ENCODE assay signal across 8 cellular contexts in genomic region chr1:109112056-109112651, GRCh38. TPM values are rescaled to one million over a fixed set of nuclear protein-coding genes. Genes with fewer than 3 reads are reported as not detected.
DNase-seq lines count a peak whose midpoint lies in the region; ATAC-seq and TF ChIP-seq lines count a peak whose summit lies in the region.

No MANE protein-coding gene starts in this region.

- no peaks in the 10 kb centered on the region for H3K4me1 ChIP-seq in foreskin keratinocyte

- DNase-seq in activated CD4-positive, alpha-beta T cell treated with anti-CD3 and anti-CD28 coated beads for 36 hours, result no peak
- no peak for DNase-seq in activated CD4-positive, alpha-beta T cell treated with anti-CD3 and anti-CD28 coated beads for 4 hours
- DNase-seq in SW480 (ENCODE audit: low spot score) (peak; percentile 67), foreskin keratinocyte (peak in 1 of 2 donors; percentile 48), putamen (ENCODE audit: low spot score) (peak; percentile 61), HK-2 (ENCODE audit: unreplicated experiment) (no peak), retina (no peak)

- H3K27ac Mint-ChIP-seq in activated CD4-positive, alpha-beta T cell treated with anti-CD3 and anti-CD28 coated beads for 36 hours, result no peak overlapping the region

- CTCF ChIA-PET in activated CD4-positive, alpha-beta T cell treated with anti-CD3 and anti-CD28 coated beads for 36 hours (lab: Charles Lee), result interaction anchor here (0.6 to 7.1 kb wide), 23 partner anchors 11 to 288 kb away, joined by 3 to 73 read pairs (median 5); partner anchors contain the start of genes CLCC1, SARS1 and TAF13

- intact Hi-C loops in activated CD4-positive, alpha-beta T cell treated with anti-CD3 and anti-CD28 coated beads for 36 hours (cut with DNase I, micrococcal nuclease), result loop anchor here (1.0 to 5.0 kb wide), 11 partner anchors 12 to 420 kb away; partner anchors contain the start of genes CLCC1 (in 1 of the 2), GPSM2 (in 1 of the 2), PRPF38B (in 1 of the 2) and PSMA5 (in 1 of the 2)

- no peaks in the 10 kb centered on the region for H3K36me3 Mint-ChIP-seq in activated CD4-positive, alpha-beta T cell treated with anti-CD3 and anti-CD28 coated beads for 36 hours (ENCODE audit: low read depth)

- peak; percentile 18 for ATAC-seq in activated CD4-positive, alpha-beta T cell treated with anti-CD3 and anti-CD28 coated beads for 36 hours
- ATAC-seq in HG02885 (IDR thresholded peaks at IDR 0.05; ENCODE audit: poor library complexity, unreplicated experiment) (peak; percentile 47), foreskin keratinocyte (peak; percentile 52)

- H3K27ac ChIP-seq in foreskin keratinocyte, result no peak overlapping the region

- no peaks in the 10 kb centered on the region for H3K27me3 Mint-ChIP-seq in activated CD4-positive, alpha-beta T cell treated with anti-CD3 and anti-CD28 coated beads for 36 hours

- H3K9me3 Mint-ChIP-seq in activated CD4-positive, alpha-beta T cell treated with anti-CD3 and anti-CD28 coated beads for 36 hours (ENCODE audit: low read depth), result no peaks in the 10 kb centered on the region

- peaks cover 41% of the 10 kb centered on the region for H3K4me1 Mint-ChIP-seq in activated CD4-positive, alpha-beta T cell treated with anti-CD3 and anti-CD28 coated beads for 36 hours

- POLR2A ChIA-PET in activated CD4-positive, alpha-beta T cell treated with anti-CD3 and anti-CD28 coated beads for 36 hours (lab: Charles Lee), result no interaction called here

- peak; percentile 73 for TF ChIP-seq CTCF in foreskin keratinocyte (conservative IDR thresholded peaks at IDR 0.05)

- peaks cover 47% of the 10 kb centered on the region for H3K27me3 ChIP-seq in foreskin keratinocyte

- peak overlapping the region; percentile 71 for H3K4me3 Mint-ChIP-seq in activated CD4-positive, alpha-beta T cell treated with anti-CD3 and anti-CD28 coated beads for 36 hours

RNA-seq across cellular contexts. Expression of gene ELAPOR1, which starts 1.8 kb away (rescaled TPM):
- total RNA-seq in activated CD4-positive, alpha-beta T cell treated with anti-CD3 and anti-CD28 coated beads for 36 hours, result 1 to 10 TPM; 7.1 to 8.7 TPM
- total RNA-seq in foreskin keratinocyte, result 0.18 and 0.75 TPM in 2 replicates
- 0.31 and 0.32 TPM in 2 replicates for polyA plus RNA-seq in foreskin keratinocyte

RNA-seq across cellular contexts. Expression of gene TMEM167B, which starts 21.6 kb away (rescaled TPM):
- 10 to 100 TPM; 26.8 to 28.4 TPM for total RNA-seq in activated CD4-positive, alpha-beta T cell treated with anti-CD3 and anti-CD28 coated beads for 36 hours
- total RNA-seq in foreskin keratinocyte, result 16.2 and 17.0 TPM in 2 replicates
- polyA plus RNA-seq in foreskin keratinocyte, result 8.6 TPM in 2 replicates

RNA-seq across cellular contexts. Expression of gene TAF13, which starts 36.4 kb away (rescaled TPM):
- 10 to 100 TPM; 12.1 to 20.1 TPM for total RNA-seq in activated CD4-positive, alpha-beta T cell treated with anti-CD3 and anti-CD28 coated beads for 36 hours
- total RNA-seq in foreskin keratinocyte, result 59.0 and 65.6 TPM in 2 replicates
- polyA plus RNA-seq in foreskin keratinocyte, result 38.8 and 39.3 TPM in 2 replicates

Comparison
In these comparisons a context has a peak if more than half of its experiments do, and no peak if none do; other contexts are left out.
1. DNase-seq: peak in SW480 (single experiment) and putamen (single experiment); none in activated CD4-positive, alpha-beta T cell treated with anti-CD3 and anti-CD28 coated beads for 36 hours (single experiment), activated CD4-positive, alpha-beta T cell treated with anti-CD3 and anti-CD28 coated beads for 4 hours (0 of 2), HK-2 (single experiment) and retina (single experiment).
2. Peak in every context shown above with its lines, with median percentiles within 50 percentile points of each other: ATAC-seq.